Comparison of ENCODE assay signal across 9 cellular contexts in genomic region chr7:16062269-16062668, GRCh38.
DNase-seq lines count a peak whose midpoint lies in the region; ATAC-seq lines count a peak whose summit lies in the region.
"Had no signal": no experiment of that assay in that cellular context is flagged by ENCODE, and none has a peak within 500 bp of the region (broad histone marks: within the 10 kb centered on the region; RNA-seq: fewer than 3 reads in every experiment).

No MANE protein-coding gene starts in this region.

- no peak for ATAC-seq in GM21447 (IDR thresholded peaks at IDR 0.05; ENCODE audit: unreplicated experiment)
- ATAC-seq in GM18870 (IDR thresholded peaks at IDR 0.05; ENCODE audit: unreplicated experiment), result no peak

- in situ Hi-C loops in SK-MEL-5 (cut with HindIII; ENCODE audit: low pct_unique_long_range_greater_than_20kb, low sequenced_read_pairs), result loop anchor here (25.0 kb wide), 1 partner anchor 750 kb away; no protein-coding TSS in a partner anchor

- DNase-seq in EL (peak; percentile 57), SK-MEL-5 (ENCODE audit: low read depth, low spot score) (peak; percentile 52), fibroblast of the conjunctiva (ENCODE audit: low read depth) (peak; percentile 38), pulmonary artery endothelial cell (ENCODE audit: low read depth, low spot score) (peak; percentile 86), NCI-H446 treated with DMSO at 0.1 percent for 48 hours (lab: John Stamatoyannopoulos, UW) (no peak), HuH-7 (ENCODE audit: low spot score) (no peak)
- DNase-seq: NCI-H1105 had no signal

Comparison
In these comparisons a context has a peak if more than half of its experiments do, and no peak if none do; other contexts are left out.
1. DNase-seq: peak in EL (single experiment), SK-MEL-5 (single experiment), fibroblast of the conjunctiva (single experiment) and pulmonary artery endothelial cell (single experiment); none in NCI-H446 treated with DMSO at 0.1 percent for 48 hours (single experiment) and HuH-7 (single experiment).